ENCODE assay signal across 1 cellular context in genomic region chr16:28202147-28202746, GRCh38.
TF ChIP-seq lines count a peak whose summit lies in the region.

No MANE protein-coding gene starts in this region.

TF ChIP-seq in GM12878, 131 proteins besides CTCF, POLR2A, EP300 and RAD21 (continued from another document):
- TF ChIP-seq TAF1 (IDR thresholded peaks at IDR 0.05; ENCODE audit: borderline replicate concordance, low read depth, low read length): no peak
- TF ChIP-seq NBN (IDR thresholded peaks at IDR 0.05): no peak
- no peak for TF ChIP-seq RBBP5 (conservative IDR thresholded peaks at IDR 0.05)
- TF ChIP-seq STAT3 (IDR thresholded peaks at IDR 0.05; ENCODE audit: low read depth, low read length): no peak
- TF ChIP-seq MYB (IDR thresholded peaks at IDR 0.05; ENCODE audit: borderline replicate concordance, low read depth, low read length): no peak
- TF ChIP-seq, protein P1, sequence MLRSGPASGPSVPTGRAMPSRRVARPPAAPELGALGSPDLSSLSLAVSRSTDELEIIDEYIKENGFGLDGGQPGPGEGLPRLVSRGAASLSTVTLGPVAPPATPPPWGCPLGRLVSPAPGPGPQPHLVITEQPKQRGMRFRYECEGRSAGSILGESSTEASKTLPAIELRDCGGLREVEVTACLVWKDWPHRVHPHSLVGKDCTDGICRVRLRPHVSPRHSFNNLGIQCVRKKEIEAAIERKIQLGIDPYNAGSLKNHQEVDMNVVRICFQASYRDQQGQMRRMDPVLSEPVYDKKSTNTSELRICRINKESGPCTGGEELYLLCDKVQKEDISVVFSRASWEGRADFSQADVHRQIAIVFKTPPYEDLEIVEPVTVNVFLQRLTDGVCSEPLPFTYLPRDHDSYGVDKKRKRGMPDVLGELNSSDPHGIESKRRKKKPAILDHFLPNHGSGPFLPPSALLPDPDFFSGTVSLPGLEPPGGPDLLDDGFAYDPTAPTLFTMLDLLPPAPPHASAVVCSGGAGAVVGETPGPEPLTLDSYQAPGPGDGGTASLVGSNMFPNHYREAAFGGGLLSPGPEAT (IDR thresholded peaks at IDR 0.05; ENCODE audit: low read depth): no peak
- TF ChIP-seq KLF5 (IDR thresholded peaks at IDR 0.05; ENCODE audit: partially characterized antibody): no peak
- peak; percentile 90 for TF ChIP-seq JUNB (IDR thresholded peaks at IDR 0.05)
- no peak for TF ChIP-seq CHD1 (IDR thresholded peaks at IDR 0.05; ENCODE audit: low read depth, low read length)
- no peak for TF ChIP-seq MYC (IDR thresholded peaks at IDR 0.05; ENCODE audit: insufficient read depth, insufficient read length, insufficient replicate concordance, low read length, severe bottlenecking)
- no peak for TF ChIP-seq STAT1 (conservative IDR thresholded peaks at IDR 0.05)
- TF ChIP-seq ZNF217 (IDR thresholded peaks at IDR 0.05): no peak
- no peak for TF ChIP-seq FOS (IDR thresholded peaks at IDR 0.05; ENCODE audit: borderline replicate concordance, extremely low read depth, insufficient read length)
- peak; percentile 26; the same call in 1 of the 2 replicates for TF ChIP-seq EED (IDR thresholded peaks at IDR 0.05; ENCODE audit: low read depth)
- TF ChIP-seq ATF7 (IDR thresholded peaks at IDR 0.05; ENCODE audit: low read depth): peak; percentile 93
- TF ChIP-seq HDGF (IDR thresholded peaks at IDR 0.05): 0 out of 2 replicates have a peak, but pooled peaks have one; percentile 51
- peak; percentile 37; the same call in 1 of the 2 replicates for TF ChIP-seq GABPA (IDR thresholded peaks at IDR 0.05; ENCODE audit: low read depth)
- peak; percentile 35; the same call in 1 of the 2 replicates for TF ChIP-seq IKZF1 (conservative IDR thresholded peaks at IDR 0.05)
- no peak for TF ChIP-seq BCLAF1 (IDR thresholded peaks at IDR 0.05)
- TF ChIP-seq CREB1 (IDR thresholded peaks at IDR 0.05; ENCODE audit: low read depth): 0 out of 2 replicates have a peak, but pooled peaks have one; percentile 31
- TF ChIP-seq MEF2B (IDR thresholded peaks at IDR 0.05; ENCODE audit: partially characterized antibody, poor library complexity, severe bottlenecking): no peak
- peak; percentile 71 for TF ChIP-seq NR2F1 (conservative IDR thresholded peaks at IDR 0.05)
- TF ChIP-seq NFXL1 (IDR thresholded peaks at IDR 0.05; ENCODE audit: borderline replicate concordance): no peak
- TF ChIP-seq, protein P2, sequence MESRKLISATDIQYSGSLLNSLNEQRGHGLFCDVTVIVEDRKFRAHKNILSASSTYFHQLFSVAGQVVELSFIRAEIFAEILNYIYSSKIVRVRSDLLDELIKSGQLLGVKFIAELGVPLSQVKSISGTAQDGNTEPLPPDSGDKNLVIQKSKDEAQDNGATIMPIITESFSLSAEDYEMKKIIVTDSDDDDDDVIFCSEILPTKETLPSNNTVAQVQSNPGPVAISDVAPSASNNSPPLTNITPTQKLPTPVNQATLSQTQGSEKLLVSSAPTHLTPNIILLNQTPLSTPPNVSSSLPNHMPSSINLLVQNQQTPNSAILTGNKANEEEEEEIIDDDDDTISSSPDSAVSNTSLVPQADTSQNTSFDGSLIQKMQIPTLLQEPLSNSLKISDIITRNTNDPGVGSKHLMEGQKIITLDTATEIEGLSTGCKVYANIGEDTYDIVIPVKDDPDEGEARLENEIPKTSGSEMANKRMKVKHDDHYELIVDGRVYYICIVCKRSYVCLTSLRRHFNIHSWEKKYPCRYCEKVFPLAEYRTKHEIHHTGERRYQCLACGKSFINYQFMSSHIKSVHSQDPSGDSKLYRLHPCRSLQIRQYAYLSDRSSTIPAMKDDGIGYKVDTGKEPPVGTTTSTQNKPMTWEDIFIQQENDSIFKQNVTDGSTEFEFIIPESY (IDR thresholded peaks at IDR 0.05): no peak
- TF ChIP-seq CREM (IDR thresholded peaks at IDR 0.05; ENCODE audit: low read depth): peak; percentile 29; the same call in 1 of the 2 replicates
- TF ChIP-seq PML (IDR thresholded peaks at IDR 0.05; ENCODE audit: low read length): no peak
- no peak for TF ChIP-seq YY1 (IDR thresholded peaks at IDR 0.05; ENCODE audit: low read depth, low read length)
- TF ChIP-seq ZNF622 (IDR thresholded peaks at IDR 0.05): no peak
